1 cellular context compared by ENCODE assay signal in genomic region chr12:116737774-116738657, GRCh38.
A peak's percentile ranks its signal among the peaks of the same experiment; 100 is the strongest.
TF ChIP-seq lines count a peak whose summit lies in the region.

TSS of gene RNFT2 (plus strand) at chr12:116738315. CDS start at chr12:116740498, 2,183 bp downstream.
TSS of gene SPRING1 (minus strand) at chr12:116738069. CDS start at chr12:116737900, 169 bp downstream.

TF ChIP-seq in HCT116, 20 proteins besides CTCF, POLR2A, EP300 and RAD21 (continued from another document):
- TF ChIP-seq, protein P1, sequence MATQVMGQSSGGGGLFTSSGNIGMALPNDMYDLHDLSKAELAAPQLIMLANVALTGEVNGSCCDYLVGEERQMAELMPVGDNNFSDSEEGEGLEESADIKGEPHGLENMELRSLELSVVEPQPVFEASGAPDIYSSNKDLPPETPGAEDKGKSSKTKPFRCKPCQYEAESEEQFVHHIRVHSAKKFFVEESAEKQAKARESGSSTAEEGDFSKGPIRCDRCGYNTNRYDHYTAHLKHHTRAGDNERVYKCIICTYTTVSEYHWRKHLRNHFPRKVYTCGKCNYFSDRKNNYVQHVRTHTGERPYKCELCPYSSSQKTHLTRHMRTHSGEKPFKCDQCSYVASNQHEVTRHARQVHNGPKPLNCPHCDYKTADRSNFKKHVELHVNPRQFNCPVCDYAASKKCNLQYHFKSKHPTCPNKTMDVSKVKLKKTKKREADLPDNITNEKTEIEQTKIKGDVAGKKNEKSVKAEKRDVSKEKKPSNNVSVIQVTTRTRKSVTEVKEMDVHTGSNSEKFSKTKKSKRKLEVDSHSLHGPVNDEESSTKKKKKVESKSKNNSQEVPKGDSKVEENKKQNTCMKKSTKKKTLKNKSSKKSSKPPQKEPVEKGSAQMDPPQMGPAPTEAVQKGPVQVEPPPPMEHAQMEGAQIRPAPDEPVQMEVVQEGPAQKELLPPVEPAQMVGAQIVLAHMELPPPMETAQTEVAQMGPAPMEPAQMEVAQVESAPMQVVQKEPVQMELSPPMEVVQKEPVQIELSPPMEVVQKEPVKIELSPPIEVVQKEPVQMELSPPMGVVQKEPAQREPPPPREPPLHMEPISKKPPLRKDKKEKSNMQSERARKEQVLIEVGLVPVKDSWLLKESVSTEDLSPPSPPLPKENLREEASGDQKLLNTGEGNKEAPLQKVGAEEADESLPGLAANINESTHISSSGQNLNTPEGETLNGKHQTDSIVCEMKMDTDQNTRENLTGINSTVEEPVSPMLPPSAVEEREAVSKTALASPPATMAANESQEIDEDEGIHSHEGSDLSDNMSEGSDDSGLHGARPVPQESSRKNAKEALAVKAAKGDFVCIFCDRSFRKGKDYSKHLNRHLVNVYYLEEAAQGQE (IDR thresholded peaks at IDR 0.05; ENCODE audit: low read depth): no peak
- TF ChIP-seq YY1 (IDR thresholded peaks at IDR 0.05; ENCODE audit: extremely low read depth, insufficient replicate concordance, low read depth, low read length): no peak
- TF ChIP-seq SP1 (IDR thresholded peaks at IDR 0.05; ENCODE audit: low read depth): peak; percentile 100
